Comparison of ENCODE assay signal across 20 cellular contexts in genomic region chr3:101732240-101732641, GRCh38. TPM values are rescaled to one million over a fixed set of nuclear protein-coding genes. Genes with fewer than 3 reads are reported as not detected.
A peak's percentile ranks its signal among the peaks of the same experiment; 100 is the strongest.
DNase-seq lines count a peak whose midpoint lies in the region; ATAC-seq and TF ChIP-seq lines count a peak whose summit lies in the region.
"Had no signal": no experiment of that assay in that cellular context is flagged by ENCODE, and none has a peak within 500 bp of the region (broad histone marks: within the 10 kb centered on the region; RNA-seq: fewer than 3 reads in every experiment).

No MANE protein-coding gene starts in this region.

- H3K9me3 Mint-ChIP-seq in MCF 10A (ENCODE audit: unreplicated experiment): no peaks in the 10 kb centered on the region
- H3K9me3 Mint-ChIP-seq: IgD-negative memory B cell had no signal

- intact Hi-C loops in dorsolateral prefrontal cortex (cut with DNase I): loop anchor here in 1 of 2 donors (2.0 to 5.0 kb wide), 2 partner anchors 47 to 70 kb away; partner anchors contain the start of gene NXPE3
- intact Hi-C loops in MCF 10A (cut with micrococcal nuclease): no loop called here

- ATAC-seq in GM19023 (IDR thresholded peaks at IDR 0.05; ENCODE audit: unreplicated experiment) (no peak), GM18909 (IDR thresholded peaks at IDR 0.05; ENCODE audit: poor library complexity, unreplicated experiment) (no peak)
- ATAC-seq: GM12878, HCT116, Panc1, Right ventricle myocardium inferior had no signal

- peaks cover 96% of the 10 kb centered on the region for H3K36me3 Mint-ChIP-seq in MCF 10A (ENCODE audit: insufficient read depth, unreplicated experiment)

- POLR2A ChIA-PET in MCF 10A (lab: Yijun Ruan, JAX): no interaction called here

- no peaks in the 10 kb centered on the region for H3K27me3 Mint-ChIP-seq in MCF 10A (ENCODE audit: insufficient read depth, unreplicated experiment)
- H3K27me3 Mint-ChIP-seq: IgD-negative memory B cell had no signal

- H3K27ac Mint-ChIP-seq in MCF 10A (ENCODE audit: low read depth, unreplicated experiment): no peak overlapping the region
- H3K27ac Mint-ChIP-seq: IgD-negative memory B cell had no signal

- peak overlapping the region in 7 of 59 donors; percentile 1 to 30 (median 12) for H3K4me3 ChIP-seq in dorsolateral prefrontal cortex
- H3K4me3 ChIP-seq: BLaER1, GM12878, GM23248 had no signal

- H3K4me3 Mint-ChIP-seq in MCF 10A (ENCODE audit: unreplicated experiment): no peak overlapping the region
- H3K4me3 Mint-ChIP-seq: IgD-negative memory B cell had no signal

- H3K27ac ChIP-seq in dorsolateral prefrontal cortex: peak overlapping the region; percentile 12 to 100 (median 95)
- H3K27ac ChIP-seq in layer of hippocampus (ENCODE audit: low read depth, low read length): peak overlapping the region; percentile 95
- peak overlapping the region; percentile 83 for H3K27ac ChIP-seq in substantia nigra (ENCODE audit: low read depth, low read length, poor library complexity, severe bottlenecking)
- H3K27ac ChIP-seq: BLaER1, GM23248 had no signal

- DNase-seq in COLO829 (ENCODE audit: low spot score): peak; percentile 66
- peak in 3 of 10 donors; percentile 24 to 63 (median 46) for DNase-seq in dorsolateral prefrontal cortex
- DNase-seq in substantia nigra (lab: John Stamatoyannopoulos, UW): peak in 28 of 49 donors; percentile 4 to 79 (median 21)
- DNase-seq in MCF 10A (ENCODE audit: unreplicated experiment): no peak
- no peak for DNase-seq in NCI-H1694 (lab: John Stamatoyannopoulos, UW)
- DNase-seq: DMS 273 treated with DMSO at 0.1 percent for 48 hours, GDM1, GM23248, NCI-H2029 treated with DMSO at 0.1 percent for 48 hours, NCI-H2171 treated with DMSO at 0.1 percent for 48 hours, NCI-H510A had no signal

- CTCF ChIA-PET in MCF 10A (lab: Yijun Ruan, JAX): no interaction called here

- no peaks in the 10 kb centered on the region for H3K4me1 Mint-ChIP-seq in MCF 10A (ENCODE audit: insufficient read depth, unreplicated experiment)

- TF ChIP-seq CTCF in dorsolateral prefrontal cortex (IDR thresholded peaks at IDR 0.05 in 54 of 56, conservative IDR thresholded peaks at IDR 0.05 in 2 of 56; ENCODE audit: low read depth in 1 of 56, partially characterized antibody in 56 of 56) (peak in 5 of 56 donors; percentile 12 to 27 (median 16)), MCF 10A (IDR thresholded peaks at IDR 0.05; ENCODE audit: unreplicated experiment) (no peak)

- no TSS peak for BruUV-seq in MCF 10A (replicated peaks; lab: Mats Ljungman, UMichigan)

- H3K27me3 ChIP-seq in dorsolateral prefrontal cortex (no peaks in the 10 kb centered on the region), layer of hippocampus (ENCODE audit: control insufficient read depth, insufficient read depth, low read length) (no peaks in the 10 kb centered on the region)
- H3K27me3 ChIP-seq: BLaER1 had no signal

RNA-seq across cellular contexts. Expression of gene CEP97, which starts 7.8 kb away (rescaled TPM):
- total RNA-seq in dorsolateral prefrontal cortex (10 to 100 TPM; 19.1 to 55.5 (median 35.0) TPM), MCF 10A (2022) (11.5 and 14.2 TPM in 2 replicates)

RNA-seq across cellular contexts. Expression of gene RPL24, which starts 45.7 kb away (rescaled TPM):
- total RNA-seq in dorsolateral prefrontal cortex (100 to 1,000 TPM; 322 to 575 (median 443) TPM), MCF 10A (2022) (1,386 and 1,793 TPM in 2 replicates)

RNA-seq across cellular contexts. Expression of gene NXPE3, which starts 46.8 kb away (rescaled TPM):
- 100 to 1,000 TPM in 1 of 120 experiments, 10 to 100 TPM in 119; 30.4 to 103 (median 51.4) TPM for total RNA-seq in dorsolateral prefrontal cortex
- total RNA-seq in MCF 10A (2022): 3.9 and 7.2 TPM in 2 replicates

RNA-seq across cellular contexts. Expression of gene ZBTB11, which starts 55.3 kb away (rescaled TPM):
- total RNA-seq in dorsolateral prefrontal cortex: 10 to 100 TPM; 19.8 to 44.1 (median 29.6) TPM
- 28.9 and 30.0 TPM in 2 replicates for total RNA-seq in MCF 10A (2022)

Comparison
In these comparisons a context has a peak if more than half of its experiments do, and no peak if none do; other contexts are left out.
1. DNase-seq: peak in COLO829 (single experiment) and substantia nigra (28 of 49); none in MCF 10A (single experiment) and NCI-H1694 (single experiment).
2. Peak in every context shown above with its lines, with median percentiles within 50 percentile points of each other: H3K27ac ChIP-seq.